ENCODE assay signal across 13 cellular contexts in the genomic region with DNA sequence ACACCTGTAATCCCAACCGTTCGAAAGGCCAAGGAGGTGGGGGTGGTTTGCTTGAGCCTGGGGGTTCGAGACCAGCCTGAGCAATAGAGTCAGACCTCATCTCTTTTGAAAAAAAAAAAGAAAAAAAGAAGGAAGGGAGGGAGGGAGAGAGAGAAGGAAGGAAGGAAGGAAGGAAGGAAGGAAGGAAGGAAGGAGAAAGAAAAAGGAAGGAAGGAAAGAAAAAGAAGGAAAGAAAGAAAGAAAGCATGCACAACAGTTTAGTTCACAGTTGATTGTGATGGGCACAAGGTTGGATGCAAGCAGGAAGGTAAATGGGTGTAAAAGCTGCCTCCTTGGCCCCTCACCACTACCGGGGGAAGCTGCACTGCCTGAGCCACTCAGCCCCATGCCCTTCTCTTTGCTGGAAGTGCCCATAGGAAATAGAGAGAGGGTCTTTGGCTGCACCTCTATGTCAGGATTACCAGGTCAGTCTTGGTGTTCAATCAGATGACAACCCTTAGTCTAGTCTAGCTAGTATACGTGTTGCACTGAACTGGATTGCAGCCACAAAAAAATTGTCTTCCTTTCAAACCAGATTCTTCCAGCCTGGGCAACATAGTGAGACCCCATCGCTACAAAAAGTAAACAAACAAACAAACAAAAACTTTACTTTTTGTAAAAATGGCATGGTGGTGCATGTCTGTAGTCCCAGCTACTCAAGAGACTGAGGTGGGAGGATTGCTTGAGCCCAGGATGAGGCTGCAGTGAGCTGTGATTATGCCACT. TPM values are rescaled to one million over a fixed set of nuclear protein-coding genes. Genes with fewer than 3 reads are reported as not detected.
DNase-seq lines count a peak whose midpoint lies in the region; ATAC-seq, FAIRE-seq and TF ChIP-seq lines count a peak whose summit lies in the region.
"Had no signal": no experiment of that assay in that cellular context is flagged by ENCODE, and none has a peak within 500 bp of the region (broad histone marks: within the 10 kb centered on the region; RNA-seq: fewer than 3 reads in every experiment).

No MANE protein-coding gene starts in this region.

- no peak overlapping the region for H3K4me3 ChIP-seq in heart right ventricle
- peak overlapping the region in 1 of 4 donors; percentile 3 for H3K4me3 ChIP-seq in gastrocnemius medialis

- peak overlapping the region in 4 of 7 donors; percentile 25 to 72 (median 42) for H3K27ac Mint-ChIP-seq in CD14-positive monocyte
- peak overlapping the region; percentile 14 for H3K27ac Mint-ChIP-seq in T-helper 17 cell
- H3K27ac Mint-ChIP-seq: activated naive CD4-positive, alpha-beta T cell treated with anti-CD3 and anti-CD28 coated beads for 36 hours had no signal

- no peak for FAIRE-seq in D721Med (lab: Jason Lieb, UNC)

- peaks cover 39% of the 10 kb centered on the region for H3K4me1 Mint-ChIP-seq in CD14-positive monocyte
- peaks cover 19% of the 10 kb centered on the region for H3K4me1 Mint-ChIP-seq in T-helper 17 cell
- peaks cover 32% of the 10 kb centered on the region for H3K4me1 Mint-ChIP-seq in activated T-cell treated with anti-CD3 and anti-CD28 coated beads, Interleukin-2, amount 50 U/mL, for 4 hours (ENCODE audit: low read depth)

- H3K27me3 Mint-ChIP-seq in CD14-positive monocyte (ENCODE audit: low read depth in 3 of 3) (peaks cover 0 to 2% (median 0%) of the 10 kb centered on the region in 3 donors), T-helper 17 cell (no peaks in the 10 kb centered on the region)
- H3K27me3 Mint-ChIP-seq in activated T-cell treated with anti-CD3 and anti-CD28 coated beads, Interleukin-2, amount 50 U/mL, for 4 hours (ENCODE audit: low read depth), result no peaks in the 10 kb centered on the region

- TF ChIP-seq CTCF in CD14-positive monocyte (IDR thresholded peaks at IDR 0.05) (no peak), heart right ventricle (IDR thresholded peaks at IDR 0.05) (no peak), gastrocnemius medialis (IDR thresholded peaks at IDR 0.05 in 4 of 5, conservative IDR thresholded peaks at IDR 0.05 in 1 of 5) (no peak), D721Med (IDR thresholded peaks at IDR 0.05; ENCODE audit: insufficient read depth, missing control alignments) (no peak)

- H3K27me3 ChIP-seq in heart right ventricle (no peaks in the 10 kb centered on the region), gastrocnemius medialis (no peaks in the 10 kb centered on the region)

- H3K27ac ChIP-seq in heart right ventricle (peak overlapping the region in 9 of 10 donors; percentile 54 to 88 (median 78)), gastrocnemius medialis (peak overlapping the region; percentile 63 to 73 (median 72))

- no peaks in the 10 kb centered on the region for H3K9me3 ChIP-seq in T-helper 17 cell (ENCODE audit: control insufficient read depth, low read length, poor library complexity, severe bottlenecking)
- no peaks in the 10 kb centered on the region for H3K9me3 ChIP-seq in heart right ventricle
- H3K9me3 ChIP-seq in gastrocnemius medialis, result no peaks in the 10 kb centered on the region

- DNase-seq in CD14-positive monocyte (ENCODE audit: low spot score) (no peak), T-helper 17 cell (no peak), heart right ventricle (no peak), gastrocnemius medialis (no peak), NCI-H187 treated with DMSO at 0.1 percent for 48 hours (lab: John Stamatoyannopoulos, UW) (no peak), COLO829 (ENCODE audit: low spot score) (no peak), D721Med (ENCODE audit: insufficient read length, low spot score) (no peak)
- no peak for DNase-seq in activated T-cell treated with anti-CD3 and anti-CD28 coated beads, Interleukin-2, amount 50 U/mL, for 4 hours
- DNase-seq: activated naive CD4-positive, alpha-beta T cell treated with anti-CD3 and anti-CD28 coated beads for 36 hours; COR-L47; kidney; NCI-H1105 had no signal

- ATAC-seq in T-helper 17 cell, result no peak
- ATAC-seq in heart right ventricle, result no peak
- ATAC-seq in gastrocnemius medialis, result no peak
- ATAC-seq in activated T-cell treated with anti-CD3 and anti-CD28 coated beads, Interleukin-2, amount 50 U/mL, for 4 hours, result no peak
- ATAC-seq: HCT116 had no signal

- H3K4me1 ChIP-seq in heart right ventricle, result peaks cover 16 to 64% (median 38%) of the 10 kb centered on the region in 9 donors
- peaks cover 23 to 30% of the 10 kb centered on the region in 2 donors for H3K4me1 ChIP-seq in gastrocnemius medialis

- H3K9me3 Mint-ChIP-seq in CD14-positive monocyte, result peaks cover 0 to 3% (median 0%) of the 10 kb centered on the region in 7 donors
- H3K9me3 Mint-ChIP-seq in activated T-cell treated with anti-CD3 and anti-CD28 coated beads, Interleukin-2, amount 50 U/mL, for 4 hours, result no peaks in the 10 kb centered on the region
- H3K9me3 Mint-ChIP-seq: activated naive CD4-positive, alpha-beta T cell treated with anti-CD3 and anti-CD28 coated beads for 36 hours had no signal

- WGBS in heart right ventricle, 2 donors, result 84 to 91% methylated on average over 6 of the region's 6 CpGs

- in situ Hi-C loops in gastrocnemius medialis (cut with MboI; ENCODE audit: low sequenced_read_pairs in 4 of 4), result no loop called here

- no peak for TF ChIP-seq POLR2A in gastrocnemius medialis (IDR thresholded peaks at IDR 0.05)

- peaks cover 0 to 91% (median 15%) of the 10 kb centered on the region in 9 donors for H3K36me3 ChIP-seq in heart right ventricle
- peaks cover 0 to 60% of the 10 kb centered on the region in 2 donors for H3K36me3 ChIP-seq in gastrocnemius medialis

- H3K36me3 Mint-ChIP-seq in CD14-positive monocyte (peaks cover 62 to 68% of the 10 kb centered on the region in 2 donors), T-helper 17 cell (ENCODE audit: low read depth) (no peaks in the 10 kb centered on the region)
- peaks cover 23% of the 10 kb centered on the region for H3K36me3 Mint-ChIP-seq in activated T-cell treated with anti-CD3 and anti-CD28 coated beads, Interleukin-2, amount 50 U/mL, for 4 hours (ENCODE audit: insufficient read depth)

- H3K4me3 Mint-ChIP-seq in CD14-positive monocyte (no peak overlapping the region), T-helper 17 cell (no peak overlapping the region)
- H3K4me3 Mint-ChIP-seq in activated T-cell treated with anti-CD3 and anti-CD28 coated beads, Interleukin-2, amount 50 U/mL, for 4 hours, result no peak overlapping the region
- H3K4me3 Mint-ChIP-seq: activated naive CD4-positive, alpha-beta T cell treated with anti-CD3 and anti-CD28 coated beads for 36 hours had no signal

- intact Hi-C loops in CD14-positive monocyte (cut with micrococcal nuclease), result no loop called here
- intact Hi-C loops in heart right ventricle (cut with DNase I), result no loop called here
- intact Hi-C loops in gastrocnemius medialis (cut with DNase I; ENCODE audit: low total_unique reads), result loop anchor here (2.0 kb wide), 1 partner anchor 19 kb away; a partner anchor contains a TSS

RNA-seq across cellular contexts. Expression of a gene that starts 20.0 kb away (rescaled TPM):
- polyA plus RNA-seq in CD14-positive monocyte (10 to 100 TPM; 54.5 to 59.2 TPM), heart right ventricle (10 to 100 TPM in 1 of 2 donors, 1 to 10 TPM in 1; 3.8 to 14.0 TPM)
- total RNA-seq in T-helper 17 cell (10 to 100 TPM; 26.2 to 38.8 TPM), heart right ventricle (10 to 100 TPM in 3 of 10 donors, 1 to 10 TPM in 7; 2.7 to 19.2 (median 6.9) TPM), gastrocnemius medialis (1 to 10 TPM; 3.2 to 5.3 (median 4.2) TPM)
- 10 to 100 TPM; 20.8 to 29.2 (median 21.7) TPM for total RNA-seq in activated T-cell treated with anti-CD3 and anti-CD28 coated beads, Interleukin-2, amount 50 U/mL, for 4 hours
